In genomic region chr7:26198133-26198780, GRCh38 we compare ENCODE assay signal across 8 cellular contexts. TPM values are rescaled to one million over a fixed set of nuclear protein-coding genes. Genes with fewer than 3 reads are reported as not detected.
DNase-seq lines count a peak whose midpoint lies in the region; ATAC-seq lines count a peak whose summit lies in the region.

No MANE protein-coding gene starts in this region.

- peak overlapping the region; percentile 52 for H3K4me2 ChIP-seq in mesenchymal stem cell (ENCODE audit: low read length, poor library complexity, severe bottlenecking)

- H3K9ac ChIP-seq in mesenchymal stem cell (ENCODE audit: low read length), result peak overlapping the region; percentile 100

- no peak overlapping the region for H3K14ac ChIP-seq in mesenchymal stem cell (ENCODE audit: low read length in 2 of 2)

- WGBS in mesenchymal stem cell, result 0% methylated on average over 4 of the region's 6 CpGs

- no peak overlapping the region for H4K91ac ChIP-seq in mesenchymal stem cell (ENCODE audit: low read length)

- H3K27me3 ChIP-seq in mesenchymal stem cell (ENCODE audit: control insufficient read depth in 1 of 2, insufficient read depth in 1 of 2, low read length in 2 of 2), result no peaks in the 10 kb centered on the region

- H3K23ac ChIP-seq in mesenchymal stem cell (ENCODE audit: low read length in 2 of 2), result no peak overlapping the region

- H2AK5ac ChIP-seq in mesenchymal stem cell (ENCODE audit: low read length, severe bottlenecking), result no peak overlapping the region

- DNase-seq in SIG-M5 treated with dmso at 0.1 percent for 504 hours (lab: John Stamatoyannopoulos, UW; ENCODE audit: unreplicated experiment) (peak; percentile 68), SIG-M5 (lab: John Stamatoyannopoulos, UW) (no peak), NCI-H1694 (lab: John Stamatoyannopoulos, UW) (peak; percentile 45), caudate nucleus (lab: John Stamatoyannopoulos, UW) (no peak), mesenchymal stem cell (no peak), NCI-H128 (lab: John Stamatoyannopoulos, UW; ENCODE audit: unreplicated experiment) (no peak)
- no peak for DNase-seq in activated CD8-positive, alpha-beta memory T cell treated with anti-CD3 and anti-CD28 coated beads for 24 hours

- H3K79me1 ChIP-seq in mesenchymal stem cell (replicated peaks; ENCODE audit: low read length, poor library complexity, severe bottlenecking), result no peaks in the 10 kb centered on the region

- H3K27ac ChIP-seq in caudate nucleus (ENCODE audit: low read depth, low read length) (peak overlapping the region; percentile 100), mesenchymal stem cell (ENCODE audit: low read length, poor library complexity, severe bottlenecking) (peak overlapping the region; percentile 31)

- H2BK120ac ChIP-seq in mesenchymal stem cell (ENCODE audit: low read depth, low read length), result no peak overlapping the region

- H2BK12ac ChIP-seq in mesenchymal stem cell (ENCODE audit: low read length in 2 of 2), result no peak overlapping the region

- no peak overlapping the region for H2BK5ac ChIP-seq in mesenchymal stem cell (ENCODE audit: low read depth, low read length, poor library complexity, severe bottlenecking)

- peaks cover 8 to 58% of the 10 kb centered on the region in 2 experiments for H3K36me3 ChIP-seq in mesenchymal stem cell (ENCODE audit: control insufficient read depth in 1 of 2, insufficient read depth in 2 of 2, low read depth in 1 of 2, low read length in 2 of 2)

- H2BK15ac ChIP-seq in mesenchymal stem cell (ENCODE audit: low read depth, poor library complexity, severe bottlenecking), result no peak overlapping the region

- no peaks in the 10 kb centered on the region for H3K9me3 ChIP-seq in mesenchymal stem cell (ENCODE audit: control insufficient read depth, low read length)

- H3K4me1 ChIP-seq in mesenchymal stem cell (ENCODE audit: control insufficient read depth, insufficient read depth, low read depth, low read length), result peaks cover 9% of the 10 kb centered on the region

- no peak for ATAC-seq in GM21447 (IDR thresholded peaks at IDR 0.05; ENCODE audit: unreplicated experiment)

- no peak overlapping the region for H3K18ac ChIP-seq in mesenchymal stem cell (ENCODE audit: low read depth in 1 of 2, low read length in 2 of 2)

- H3K4me3 ChIP-seq in mesenchymal stem cell (ENCODE audit: insufficient read depth in 1 of 2, low read depth in 1 of 2, low read length in 2 of 2), result peak overlapping the region in 1 of 2 experiments; percentile 100

- no peak overlapping the region for H2AFZ ChIP-seq in mesenchymal stem cell (ENCODE audit: low read depth, low read length)

- H4K8ac ChIP-seq in mesenchymal stem cell (ENCODE audit: low read length), result no peak overlapping the region

- H3K4ac ChIP-seq in mesenchymal stem cell (ENCODE audit: low read depth in 1 of 2, low read length in 2 of 2), result no peak overlapping the region

RNA-seq across cellular contexts. Expression of gene HNRNPA2B1, which starts 2.3 kb away (rescaled TPM):
- polyA plus RNA-seq in mesenchymal stem cell (2013, experiment 1 of 2), result 309 TPM
- 309 TPM for polyA plus RNA-seq in mesenchymal stem cell (2013, experiment 2 of 2)

RNA-seq across cellular contexts. Expression of gene CBX3, which starts 3.3 kb away (rescaled TPM):
- polyA plus RNA-seq in mesenchymal stem cell (2013, experiment 1 of 2), result 144 TPM
- polyA plus RNA-seq in mesenchymal stem cell (2013, experiment 2 of 2), result 150 TPM

RNA-seq across cellular contexts. Expression of gene NFE2L3, which starts 46.3 kb away (rescaled TPM):
- polyA plus RNA-seq in mesenchymal stem cell (2013, experiment 1 of 2), result 17.7 TPM
- polyA plus RNA-seq in mesenchymal stem cell (2013, experiment 2 of 2), result 17.2 TPM

Comparison
In these comparisons a context has a peak if more than half of its experiments do, and no peak if none do; other contexts are left out.
1. DNase-seq: peak in SIG-M5 treated with dmso at 0.1 percent for 504 hours (single experiment) and NCI-H1694 (single experiment); none in SIG-M5 (single experiment), caudate nucleus (0 of 61), mesenchymal stem cell (single experiment), NCI-H128 (single experiment) and activated CD8-positive, alpha-beta memory T cell treated with anti-CD3 and anti-CD28 coated beads for 24 hours (single experiment).